1 cellular context compared by ENCODE assay signal in genomic region chr5:62837330-62837729, GRCh38.
DNase-seq lines count a peak whose midpoint lies in the region; TF ChIP-seq lines count a peak whose summit lies in the region.
"Not testable (repeated sequence)": the region's sequence is repeated elsewhere in the genome, so short reads cannot be mapped to it uniquely, and the experiment has no call there.

No MANE protein-coding gene starts in this region.

- H3K4me3 ChIP-seq in GM12865 (ENCODE audit: low read depth, low read length) = not testable (repeated sequence)

- DNase-seq in GM12865 (ENCODE audit: low read depth) = peak; percentile 4

- TF ChIP-seq CTCF in GM12865 (IDR thresholded peaks at IDR 0.05; ENCODE audit: insufficient read depth, low read depth, low read length, missing control alignments) = not testable (repeated sequence)
